ENCODE assay signal across 1 cellular context in genomic region chr6:170114187-170114945, GRCh38.
TF ChIP-seq lines count a peak whose summit lies in the region.

No MANE protein-coding gene starts in this region.

TF ChIP-seq in SK-N-SH, 30 proteins besides CTCF, POLR2A, EP300 and RAD21 (continued from another document):
- no peak for TF ChIP-seq USF2 (IDR thresholded peaks at IDR 0.05; ENCODE audit: borderline replicate concordance, low read depth, low read length)
